ENCODE assay signal across 11 cellular contexts in the genomic region with DNA sequence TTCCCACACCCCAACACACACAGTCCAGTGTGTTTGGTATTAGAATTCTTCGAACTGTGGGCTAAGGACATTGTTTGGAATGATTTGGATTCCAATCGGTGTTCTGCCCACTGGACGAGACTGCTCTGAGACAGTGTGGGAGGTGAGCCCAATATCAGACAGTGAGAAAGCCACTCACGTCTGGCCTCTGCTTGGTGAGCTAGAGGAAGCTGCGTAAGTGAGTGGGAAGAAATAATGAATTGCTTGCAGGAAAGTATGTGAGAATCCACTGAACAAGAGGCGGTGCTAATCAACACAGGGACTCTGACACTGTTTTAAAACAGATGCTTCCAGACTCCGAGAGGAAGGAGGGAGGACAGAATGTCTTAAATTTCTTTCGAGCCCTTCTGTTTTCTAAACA.
DNase-seq lines count a peak whose midpoint lies in the region; ATAC-seq and TF ChIP-seq lines count a peak whose summit lies in the region.
"Had no signal": no experiment of that assay in that cellular context is flagged by ENCODE, and none has a peak within 500 bp of the region (broad histone marks: within the 10 kb centered on the region; RNA-seq: fewer than 3 reads in every experiment).

No MANE protein-coding gene starts in this region.

- H3K9me3 ChIP-seq in cardiac muscle cell (ENCODE audit: low read depth) (no peaks in the 10 kb centered on the region), neuron (ENCODE audit: low read length) (no peaks in the 10 kb centered on the region)

- no peaks in the 10 kb centered on the region for H3K36me3 ChIP-seq in cardiac muscle cell
- no peaks in the 10 kb centered on the region for H3K36me3 ChIP-seq in neuron (ENCODE audit: insufficient read depth, low read length)

- H2AFZ ChIP-seq in neuron (ENCODE audit: low read depth, low read length): peak overlapping the region; percentile 6

- peak; percentile 49 for ATAC-seq in SK-N-SH treated with all-trans-retinoic acid at 6 μM for 48 hours
- no peak for ATAC-seq in GM21717 (IDR thresholded peaks at IDR 0.05; ENCODE audit: unreplicated experiment)
- no peak for ATAC-seq in HG03565 (IDR thresholded peaks at IDR 0.05; ENCODE audit: unreplicated experiment)
- ATAC-seq: T-helper 17 cell had no signal

- H3K4me3 ChIP-seq in cardiac muscle cell: no peak overlapping the region
- no peak overlapping the region for H3K4me3 ChIP-seq in neuron (ENCODE audit: low read length)

- H3K27me3 ChIP-seq in cardiac muscle cell (no peaks in the 10 kb centered on the region), neuron (ENCODE audit: insufficient read depth, low read length) (no peaks in the 10 kb centered on the region)

- DNase-seq in AG08396 (ENCODE audit: low spot score) (peak; percentile 26), cardiac muscle cell (ENCODE audit: low read depth in 1 of 2, low spot score in 1 of 2) (peak; percentile 38 to 89), NCI-H1048 (lab: John Stamatoyannopoulos, UW) (no peak), NCI-H510A (lab: John Stamatoyannopoulos, UW) (no peak)
- DNase-seq: activated naive CD8-positive, alpha-beta T cell treated with anti-CD3 and anti-CD28 coated beads for 36 hours; NK-92 treated with Interleukin-12 subunit alpha and Interleukin-12 subunit beta, amount 100 ng/mL, for 24 hours; T-helper 17 cell had no signal

- peak overlapping the region; percentile 73 for H3K27ac ChIP-seq in cardiac muscle cell

- TF ChIP-seq CTCF in cardiac muscle cell (IDR thresholded peaks at IDR 0.05; ENCODE audit: low read depth, low read length): no peak

- H3K4me1 ChIP-seq in cardiac muscle cell (ENCODE audit: low read depth) (peaks cover 23% of the 10 kb centered on the region), neuron (ENCODE audit: insufficient read depth, low read length) (peaks cover 17% of the 10 kb centered on the region)

TF ChIP-seq in SK-N-SH treated with all-trans-retinoic acid at 6 μM for 48 hours, 23 proteins besides CTCF, POLR2A, EP300 and RAD21:
- TF ChIP-seq ZNF8 (CRISPR knock-in tag; IDR thresholded peaks at IDR 0.05) (no peak), OSR1 (CRISPR knock-in tag; IDR thresholded peaks at IDR 0.05) (no peak), ESRRG (CRISPR knock-in tag; IDR thresholded peaks at IDR 0.05) (no peak), CSRNP3 (CRISPR knock-in tag; IDR thresholded peaks at IDR 0.05) (no peak), ZNF70 (CRISPR knock-in tag; IDR thresholded peaks at IDR 0.05) (no peak), ZNF565 (CRISPR knock-in tag; conservative IDR thresholded peaks at IDR 0.05; ENCODE audit: low read depth) (no peak), TSHZ2 (CRISPR knock-in tag; IDR thresholded peaks at IDR 0.05) (no peak), ZFP3 (CRISPR knock-in tag; IDR thresholded peaks at IDR 0.05) (no peak), PATZ1 (CRISPR knock-in tag; IDR thresholded peaks at IDR 0.05; ENCODE audit: borderline replicate concordance) (no peak), ZC3H10 (CRISPR knock-in tag; IDR thresholded peaks at IDR 0.05) (no peak), GLIS3 (CRISPR knock-in tag; IDR thresholded peaks at IDR 0.05) (no peak), RARB (CRISPR knock-in tag; IDR thresholded peaks at IDR 0.05) (no peak), ARNTL (CRISPR knock-in tag; IDR thresholded peaks at IDR 0.05; ENCODE audit: borderline replicate concordance, low read depth) (no peak)
- TF ChIP-seq, protein P1, sequence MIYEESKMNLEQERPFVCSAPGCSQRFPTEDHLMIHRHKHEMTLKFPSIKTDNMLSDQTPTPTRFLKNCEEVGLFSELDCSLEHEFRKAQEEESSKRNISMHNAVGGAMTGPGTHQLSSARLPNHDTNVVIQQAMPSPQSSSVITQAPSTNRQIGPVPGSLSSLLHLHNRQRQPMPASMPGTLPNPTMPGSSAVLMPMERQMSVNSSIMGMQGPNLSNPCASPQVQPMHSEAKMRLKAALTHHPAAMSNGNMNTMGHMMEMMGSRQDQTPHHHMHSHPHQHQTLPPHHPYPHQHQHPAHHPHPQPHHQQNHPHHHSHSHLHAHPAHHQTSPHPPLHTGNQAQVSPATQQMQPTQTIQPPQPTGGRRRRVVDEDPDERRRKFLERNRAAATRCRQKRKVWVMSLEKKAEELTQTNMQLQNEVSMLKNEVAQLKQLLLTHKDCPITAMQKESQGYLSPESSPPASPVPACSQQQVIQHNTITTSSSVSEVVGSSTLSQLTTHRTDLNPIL (CRISPR knock-in tag; IDR thresholded peaks at IDR 0.05; ENCODE audit: low read depth): no peak
- TF ChIP-seq, protein P2, sequence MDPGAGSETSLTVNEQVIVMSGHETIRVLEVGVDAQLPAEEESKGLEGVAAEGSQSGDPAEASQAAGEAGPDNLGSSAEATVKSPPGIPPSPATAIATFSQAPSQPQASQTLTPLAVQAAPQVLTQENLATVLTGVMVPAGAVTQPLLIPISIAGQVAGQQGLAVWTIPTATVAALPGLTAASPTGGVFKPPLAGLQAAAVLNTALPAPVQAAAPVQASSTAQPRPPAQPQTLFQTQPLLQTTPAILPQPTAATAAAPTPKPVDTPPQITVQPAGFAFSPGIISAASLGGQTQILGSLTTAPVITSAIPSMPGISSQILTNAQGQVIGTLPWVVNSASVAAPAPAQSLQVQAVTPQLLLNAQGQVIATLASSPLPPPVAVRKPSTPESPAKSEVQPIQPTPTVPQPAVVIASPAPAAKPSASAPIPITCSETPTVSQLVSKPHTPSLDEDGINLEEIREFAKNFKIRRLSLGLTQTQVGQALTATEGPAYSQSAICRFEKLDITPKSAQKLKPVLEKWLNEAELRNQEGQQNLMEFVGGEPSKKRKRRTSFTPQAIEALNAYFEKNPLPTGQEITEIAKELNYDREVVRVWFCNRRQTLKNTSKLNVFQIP (CRISPR knock-in tag; IDR thresholded peaks at IDR 0.05; ENCODE audit: borderline replicate concordance, low read depth): no peak
TF ChIP-seq in SK-N-SH treated with all-trans-retinoic acid at 6 μM for 48 hours: peak in this region for 0.

Comparison
In these comparisons a context has a peak if more than half of its experiments do, and no peak if none do; other contexts are left out.
1. DNase-seq: peak in AG08396 (single experiment) and cardiac muscle cell (2 of 2); none in NCI-H1048 (single experiment) and NCI-H510A (single experiment).